ENCODE assay signal across 14 cellular contexts in genomic region chr15:39807791-39808190, GRCh38. TPM values are rescaled to one million over a fixed set of nuclear protein-coding genes. Genes with fewer than 3 reads are reported as not detected.
DNase-seq lines count a peak whose midpoint lies in the region; ATAC-seq, FAIRE-seq and TF ChIP-seq lines count a peak whose summit lies in the region.
"Had no signal": no experiment of that assay in that cellular context is flagged by ENCODE, and none has a peak within 500 bp of the region (broad histone marks: within the 10 kb centered on the region; RNA-seq: fewer than 3 reads in every experiment).

No MANE protein-coding gene starts in this region.

- H3K23ac ChIP-seq in H1 (ENCODE audit: insufficient read length), result no peak overlapping the region

- H2AK5ac ChIP-seq in H1 (ENCODE audit: low read depth, low read length), result no peak overlapping the region

- H4K8ac ChIP-seq in H1 (ENCODE audit: extremely low read depth, insufficient read depth, low read length), result no peak overlapping the region

- H4K20me1 ChIP-seq in HepG2 (ENCODE audit: insufficient read depth, low read length) (no peaks in the 10 kb centered on the region), H1 (replicated peaks in 1 of 2; ENCODE audit: control insufficient read depth in 1 of 2, insufficient read depth in 2 of 2, low read length in 2 of 2) (peaks cover 0 to 4% of the 10 kb centered on the region in 2 experiments), keratinocyte (ENCODE audit: control insufficient read depth, extremely low read depth, insufficient read depth, low read length) (no peaks in the 10 kb centered on the region)

- DNase-seq in HepG2 (ENCODE audit: low spot score) (no peak), right lobe of liver (no peak), H1 (ENCODE audit: low read depth in 1 of 2, low spot score in 2 of 2) (no peak), keratinocyte (ENCODE audit: low read depth, low spot score) (no peak), GOT3 (lab: John Stamatoyannopoulos, UW) (no peak), substantia nigra (lab: John Stamatoyannopoulos, UW) (no peak)
- DNase-seq: CD8-positive, alpha-beta T cell; COR-L47; DND-41; GF-D8; HCEC 1CT had no signal

- H2AFZ ChIP-seq in HepG2 (ENCODE audit: low read length) (no peak overlapping the region), H1 (ENCODE audit: low read length) (no peak overlapping the region), keratinocyte (ENCODE audit: control insufficient read depth, low read length) (no peak overlapping the region)

- peaks cover 3% of the 10 kb centered on the region for H3K9me1 ChIP-seq in keratinocyte (ENCODE audit: control insufficient read depth, extremely low read depth, insufficient read depth, low read length)

- peak overlapping the region; percentile 99 for H2BK15ac ChIP-seq in H1 (ENCODE audit: low read length)

- H3K4me2 ChIP-seq in HepG2 (ENCODE audit: low read depth, low read length) (no peak overlapping the region), H1 (ENCODE audit: insufficient read depth in 1 of 2, low read depth in 2 of 2, low read length in 2 of 2) (peak overlapping the region; percentile 43 to 47; a peak in 2 of 4 replicates), keratinocyte (ENCODE audit: control insufficient read depth, extremely low read depth, insufficient read depth, low read depth, low read length) (no peak overlapping the region)

- H3K14ac ChIP-seq in H1 (ENCODE audit: insufficient read length), result no peak overlapping the region

- H3K27ac ChIP-seq in HepG2 (ENCODE audit: extremely low read length, insufficient read depth, low read length) (no peak overlapping the region), right lobe of liver (no peak overlapping the region), H1 (ENCODE audit: low read depth, low read length) (no peak overlapping the region), keratinocyte (ENCODE audit: control insufficient read depth, insufficient read depth, low read length) (no peak overlapping the region), substantia nigra (ENCODE audit: low read depth, low read length, poor library complexity, severe bottlenecking) (no peak overlapping the region), gastroesophageal sphincter (no peak overlapping the region)
- H3K27ac ChIP-seq: 22Rv1 had no signal

- in situ Hi-C loops in HepG2 (cut with HindIII; ENCODE audit: extremely low pct_ligation_motif_present, low pct_unique_long_range_greater_than_20kb), result no loop called here

- H4K91ac ChIP-seq in H1 (replicated peaks; ENCODE audit: insufficient read length, low read length), result peak overlapping the region; percentile 69

- TF ChIP-seq EP300 in HepG2 (IDR thresholded peaks at IDR 0.05; ENCODE audit: low read depth in 2 of 2, low read length in 2 of 2), result no peak
- TF ChIP-seq EP300 in HepG2 (CRISPR knock-in tag; IDR thresholded peaks at IDR 0.05; ENCODE audit: borderline replicate concordance), result no peak
- no peak for TF ChIP-seq EP300 in H1 (IDR thresholded peaks at IDR 0.05; ENCODE audit: borderline replicate concordance in 1 of 2, low read depth in 2 of 2, low read length in 2 of 2)
- no peak for TF ChIP-seq EP300 in gastroesophageal sphincter (IDR thresholded peaks at IDR 0.05)

- no peak for FAIRE-seq in HepG2 (lab: Jason Lieb, UNC)
- no peak for FAIRE-seq in H1 (lab: Jason Lieb, UNC)
- FAIRE-seq in keratinocyte (lab: Jason Lieb, UNC), result peak; percentile 36
- FAIRE-seq: GM19239 had no signal

- H3K9ac ChIP-seq in HepG2 (ENCODE audit: insufficient read depth, low read depth, low read length) (no peak overlapping the region), H1 (replicated peaks in 1 of 4; ENCODE audit: extremely low read depth in 1 of 4, low read depth in 3 of 4, low read length in 3 of 4) (no peak overlapping the region), keratinocyte (ENCODE audit: control insufficient read depth, extremely low read depth, insufficient read depth, low read length) (no peak overlapping the region)

- H3K79me1 ChIP-seq in H1 (ENCODE audit: low read depth, low read length), result peaks cover 2% of the 10 kb centered on the region; the same call in 1 of the 2 replicates

- H3K4me3 ChIP-seq in HepG2 (replicated peaks in 1 of 3; ENCODE audit: insufficient read depth in 1 of 3, low read depth in 2 of 3, low read length in 3 of 3) (no peak overlapping the region), right lobe of liver (no peak overlapping the region), H1 (ENCODE audit: extremely low read depth in 1 of 4, insufficient read depth in 2 of 4, low read depth in 3 of 4, low read length in 4 of 4) (peak overlapping the region in 1 of 4 experiments; percentile 37; a peak in 1 of 8 replicates), keratinocyte (ENCODE audit: control insufficient read depth in 2 of 3, extremely low read depth in 1 of 3, insufficient read depth in 2 of 3, low read depth in 1 of 3, low read length in 3 of 3) (no peak overlapping the region), gastroesophageal sphincter (no peak overlapping the region)

- intact Hi-C loops in HepG2 (cut with micrococcal nuclease; ENCODE audit: unreplicated experiment) (no loop called here), right lobe of liver (cut with DNase I) (no loop called here)

- no TSS peak for BruUV-seq in HepG2 (replicated peaks; lab: Mats Ljungman, UMichigan)

- H3K9me3 ChIP-seq in HepG2 (ENCODE audit: low read length) (no peaks in the 10 kb centered on the region), right lobe of liver (no peaks in the 10 kb centered on the region), H1 (ENCODE audit: insufficient read depth in 2 of 2, low read depth in 1 of 2, low read length in 1 of 2) (no peaks in the 10 kb centered on the region), keratinocyte (ENCODE audit: control insufficient read depth, low read depth, low read length) (no peaks in the 10 kb centered on the region), gastroesophageal sphincter (no peaks in the 10 kb centered on the region)

- H3K79me2 ChIP-seq in HepG2 (ENCODE audit: insufficient read depth, low read length) (no peaks in the 10 kb centered on the region), H1 (ENCODE audit: control insufficient read depth in 1 of 2, insufficient read depth in 2 of 2, low read length in 2 of 2) (peaks cover 0 to 88% of the 10 kb centered on the region in 2 experiments; a peak in 3 of 4 replicates), keratinocyte (ENCODE audit: control insufficient read depth, insufficient read depth, low read length) (peaks cover 3% of the 10 kb centered on the region)

- H3K27me3 ChIP-seq in HepG2 (ENCODE audit: control insufficient read depth in 1 of 2, insufficient read depth in 2 of 2, low read length in 2 of 2), result 0 out of 5 replicates have a peak, but pooled peaks cover 0 to 4% of the 10 kb centered on the region in 2 experiments
- H3K27me3 ChIP-seq in right lobe of liver, result no peaks in the 10 kb centered on the region
- H3K27me3 ChIP-seq in H1 (replicated peaks in 1 of 4; ENCODE audit: control insufficient read depth in 3 of 4, extremely low read depth in 1 of 4, insufficient read depth in 3 of 4, low read length in 3 of 4), result no peaks in the 10 kb centered on the region
- no peaks in the 10 kb centered on the region for H3K27me3 ChIP-seq in keratinocyte (ENCODE audit: control insufficient read depth, extremely low read depth, insufficient read depth, low read length)
- H3K27me3 ChIP-seq in gastroesophageal sphincter, result no peaks in the 10 kb centered on the region

- TF ChIP-seq CTCF in HepG2 (CRISPR knock-in tag; IDR thresholded peaks at IDR 0.05) (no peak), right lobe of liver (IDR thresholded peaks at IDR 0.05) (no peak), H1 (IDR thresholded peaks at IDR 0.05; ENCODE audit: control extremely low read depth in 1 of 3, insufficient read depth in 1 of 3, low read depth in 1 of 3, low read length in 3 of 3) (no peak), keratinocyte (optimal IDR thresholded peaks at IDR 0.05 in 1 of 3, IDR thresholded peaks at IDR 0.05 in 1 of 3, conservative IDR thresholded peaks at IDR 0.05 in 1 of 3; ENCODE audit: extremely low read depth in 1 of 3, insufficient read depth in 2 of 3, low read length in 3 of 3) (no peak), gastroesophageal sphincter (IDR thresholded peaks at IDR 0.05) (no peak)

- 36% methylated on average over 4 of the region's 4 CpGs for WGBS in HepG2 (ENCODE audit: low lambda C conversion rate)
- 82% methylated on average over 4 of the region's 4 CpGs for WGBS in right lobe of liver (ENCODE audit: insufficient coverage, low coverage, low lambda C conversion rate, missing lambda C conversion rate)
- WGBS in H1 (ENCODE audit: extremely low coverage in 1 of 2, insufficient coverage in 1 of 2, insufficient read length in 1 of 2, insufficient replicate concordance in 2 of 2, low coverage in 1 of 2, low lambda C conversion rate in 2 of 2, missing lambda C conversion rate in 1 of 2), 2 experiments, result 65% methylated on average over 4 of the region's 4 CpGs; no CpG with 5 or more reads in 1 of the 2 experiments
- WGBS in gastroesophageal sphincter (ENCODE audit: low coverage in 1 of 2), 2 donors, result 91 to 98% methylated on average over 4 of the region's 4 CpGs

- peak overlapping the region; percentile 55; the same call in 1 of the 2 replicates for H3K18ac ChIP-seq in H1 (ENCODE audit: extremely low read depth, low read length)

- POLR2A ChIA-PET in HepG2 (lab: Yijun Ruan, JAX) (no interaction called here), H1 (lab: Charles Lee; ENCODE audit: partially characterized antibody) (interaction anchor here (1.5 kb wide), 1 partner anchor 126 kb away, joined by 3 read pairs; the partner anchor contains the start of gene EIF2AK4)

- ATAC-seq in HepG2 (no peak; the same call in 1 of the 3 replicates), right lobe of liver (no peak), gastroesophageal sphincter (no peak)
- ATAC-seq: CD8-positive, alpha-beta T cell had no signal

- TF ChIP-seq POLR2A in HepG2 (IDR thresholded peaks at IDR 0.05; ENCODE audit: insufficient read depth in 1 of 2, low read depth in 2 of 2, low read length in 2 of 2) (no peak), right lobe of liver (IDR thresholded peaks at IDR 0.05) (no peak), H1 (IDR thresholded peaks at IDR 0.05; ENCODE audit: control extremely low read depth in 1 of 2, low read depth in 2 of 2, low read length in 2 of 2) (no peak), gastroesophageal sphincter (IDR thresholded peaks at IDR 0.05) (no peak)

- H3K36me3 ChIP-seq in HepG2 (replicated peaks in 1 of 2; ENCODE audit: control insufficient read depth in 1 of 2, insufficient read depth in 2 of 2, low read length in 2 of 2) (no peaks in the 10 kb centered on the region), right lobe of liver (no peaks in the 10 kb centered on the region), H1 (ENCODE audit: control insufficient read depth in 2 of 4, insufficient read depth in 4 of 4, low read length in 3 of 4) (peaks cover 0 to 18% (median 6%) of the 10 kb centered on the region in 4 experiments; a peak in 4 of 8 replicates), keratinocyte (ENCODE audit: control insufficient read depth in 2 of 2, extremely low read depth in 1 of 2, insufficient read depth in 2 of 2, low read length in 2 of 2) (no peaks in the 10 kb centered on the region), gastroesophageal sphincter (no peaks in the 10 kb centered on the region)

- CTCF ChIA-PET in HepG2 (lab: Yijun Ruan, JAX; ENCODE audit: low intra/inter-chr PET ratio, low total read pairs) (no interaction called here), H1 (lab: Charles Lee; ENCODE audit: partially characterized antibody) (interaction anchor here (0.8 kb wide), 1 partner anchor 15 kb away, joined by 3 read pairs; no protein-coding TSS in a partner anchor)

- H2BK5ac ChIP-seq in H1 (ENCODE audit: low read depth, low read length), result no peak overlapping the region

- H4K5ac ChIP-seq in H1 (ENCODE audit: insufficient read length, low read depth, low read length), result no peak overlapping the region

- H3K4me1 ChIP-seq in HepG2 (ENCODE audit: insufficient read depth, low read length), result no peaks in the 10 kb centered on the region
- peaks cover 0 to 5% (median 0%) of the 10 kb centered on the region in 4 donors for H3K4me1 ChIP-seq in right lobe of liver
- H3K4me1 ChIP-seq in H1 (replicated peaks in 1 of 4; ENCODE audit: control insufficient read depth in 3 of 4, insufficient read depth in 4 of 4, low read length in 3 of 4), result peaks cover 0 to 23% (median 14%) of the 10 kb centered on the region in 4 experiments; a peak in 5 of 7 replicates
- H3K4me1 ChIP-seq in keratinocyte (ENCODE audit: control insufficient read depth, extremely low read depth, insufficient read depth, low read length), result peaks cover 18% of the 10 kb centered on the region
- H3K4me1 ChIP-seq in gastroesophageal sphincter, result no peaks in the 10 kb centered on the region

- H2BK120ac ChIP-seq in H1 (replicated peaks; ENCODE audit: low read depth, low read length), result no peak overlapping the region

- H2BK20ac ChIP-seq in H1 (ENCODE audit: low read length), result peak overlapping the region; percentile 51; the same call in 1 of the 2 replicates

- H3K23me2 ChIP-seq in H1 (ENCODE audit: low read depth, low read length), result no peaks in the 10 kb centered on the region

- no peak overlapping the region for H3K4ac ChIP-seq in H1 (replicated peaks; ENCODE audit: insufficient read length, low read depth, low read length)

- TF ChIP-seq RAD21 in HepG2 (CRISPR knock-in tag; IDR thresholded peaks at IDR 0.05) (no peak), H1 (IDR thresholded peaks at IDR 0.05 in 1 of 2, conservative IDR thresholded peaks at IDR 0.05 in 1 of 2; ENCODE audit: low read depth in 2 of 2, low read length in 2 of 2) (no peak)

- no peak overlapping the region for H2BK12ac ChIP-seq in H1 (ENCODE audit: low read depth, low read length)

- H3K56ac ChIP-seq in H1 (replicated peaks; ENCODE audit: insufficient read length, low read depth, low read length), result no peak overlapping the region

- dilution Hi-C loops in keratinocyte (cut with MboI; ENCODE audit: extremely low pct_ligation_motif_present, low sequenced_read_pairs), result loop anchor here (25.0 kb wide), 1 partner anchor 105 kb away; the partner anchor contains the start of gene GPR176

RNA-seq across cellular contexts. Expression of gene FSIP1, which starts 25.1 kb away (rescaled TPM):
- total RNA-seq in HepG2 (2016; rRNA removed; fragmentation: Illumina TruSeq; extraction: Trizol), result 0.11 and 0.18 TPM in 2 replicates
- total RNA-seq in HepG2 (2016; cell fraction: cytosol; rRNA removed; fragmentation: Illumina TruSeq; extraction: Trizol; ENCODE audit: low read depth), result 0.20 TPM in 1 of 2 replicates, not detected in the other
- total RNA-seq in HepG2 (2016; cell fraction: insoluble cytoplasmic fraction; rRNA removed; fragmentation: Illumina TruSeq; extraction: Trizol), result 0.12 and 0.13 TPM in 2 replicates
- total RNA-seq in HepG2 (2016; cell fraction: membrane; rRNA removed; fragmentation: Illumina TruSeq; extraction: Trizol), result not detected in 2 replicates
- 0.31 TPM in 1 of 2 replicates, not detected in the other for total RNA-seq in HepG2 (2016; cell fraction: nucleus; rRNA removed; fragmentation: Illumina TruSeq; extraction: Trizol)
- polyA plus RNA-seq in HepG2 (2011; rRNA removed), result not detected in 2 replicates
- polyA plus RNA-seq in HepG2 (2011; cell fraction: cytosol; rRNA removed), result not detected in 2 replicates
- not detected in 2 replicates for polyA plus RNA-seq in HepG2 (2011; cell fraction: nucleus; rRNA removed)
- 0.05 and 0.09 TPM in 2 replicates for polyA plus RNA-seq in HepG2 (2012)
- not detected in 2 replicates for polyA plus RNA-seq in HepG2 (2016; cell fraction: cytosol; fragmentation: Illumina TruSeq; extraction: Trizol; ENCODE audit: low read depth)
- 0.08 TPM in 2 replicates for polyA plus RNA-seq in HepG2 (2016; cell fraction: insoluble cytoplasmic fraction; fragmentation: Illumina TruSeq; extraction: Trizol; ENCODE audit: low read depth)
- polyA plus RNA-seq in HepG2 (2016; cell fraction: membrane; fragmentation: Illumina TruSeq; extraction: Trizol; ENCODE audit: low read depth), result not detected in 2 replicates
- 0.82 TPM in 1 of 2 replicates, not detected in the other for polyA plus RNA-seq in HepG2 (2016; cell fraction: nucleus; fragmentation: Illumina TruSeq; extraction: Trizol; ENCODE audit: insufficient read depth, low read depth)
- polyA minus RNA-seq in HepG2 (2011; rRNA and poly(A)+ RNA removed; ENCODE audit: low replicate concordance), result 0.04 TPM in 1 of 2 replicates, not detected in the other
- not detected in 2 replicates for polyA minus RNA-seq in HepG2 (2011; cell fraction: cytosol; rRNA and poly(A)+ RNA removed)
- 0.25 TPM in 1 of 2 replicates, not detected in the other for polyA minus RNA-seq in HepG2 (2011; cell fraction: nucleus; rRNA and poly(A)+ RNA removed)
- under 1 TPM in 5 of 6 experiments, not detected in 1; 0.07 to 0.74 (median 0.35) TPM for total RNA-seq in right lobe of liver
- total RNA-seq in H1 (2021; fragmentation: NEBNext Ultra II Directional; extraction: Animal tissue kit (Norgen Biotek cat#: 25700)), result 0.88 and 1.3 TPM in 2 replicates
- polyA plus RNA-seq in H1 (2011; rRNA removed), result 0.08 and 0.18 TPM in 2 replicates
- 0.31 TPM for polyA plus RNA-seq in H1 (2011; cell fraction: cytosol; rRNA removed)
- 0.13 TPM for polyA plus RNA-seq in H1 (2011; cell fraction: nucleus; rRNA removed)
- 0.25 to 0.70 TPM (median 0.36 TPM) in 4 replicates for polyA plus RNA-seq in H1 (2012, experiment 1 of 2)
- 0.07 TPM for polyA plus RNA-seq in H1 (2012, experiment 2 of 2)
- polyA plus RNA-seq in H1 (2013, experiment 1 of 2), result 0.45 TPM
- 0.61 TPM for polyA plus RNA-seq in H1 (2013, experiment 2 of 2)
- 0.25 and 0.68 TPM in 2 replicates for polyA minus RNA-seq in H1 (2011; rRNA and poly(A)+ RNA removed)
- polyA minus RNA-seq in H1 (2011; cell fraction: cytosol; rRNA and poly(A)+ RNA removed), result not detected
- polyA minus RNA-seq in H1 (2011; cell fraction: nucleus; rRNA and poly(A)+ RNA removed), result 1.8 TPM
- 1.1 to 1.5 TPM (median 1.2 TPM) in 3 replicates for polyA plus RNA-seq in keratinocyte
- polyA plus RNA-seq in keratinocyte (2011; ENCODE audit: low read depth), result 1.8 TPM
- polyA plus RNA-seq in keratinocyte (2011; cell fraction: cytosol; rRNA removed), result 1.3 and 2.2 TPM in 2 replicates
- polyA plus RNA-seq in keratinocyte (2011; cell fraction: nucleus; rRNA removed), result 1.0 and 1.5 TPM in 2 replicates
- polyA plus RNA-seq in keratinocyte (2012; ENCODE audit: low replicate concordance), result 1.9 and 2.5 TPM in 2 replicates
- polyA minus RNA-seq in keratinocyte, result 0.33 to 0.45 TPM (median 0.33 TPM) in 3 replicates
- not detected for polyA minus RNA-seq in keratinocyte (2011; cell fraction: cytosol; rRNA and poly(A)+ RNA removed)
- polyA minus RNA-seq in keratinocyte (2011; cell fraction: nucleus; rRNA and poly(A)+ RNA removed), result 1.0 and 2.2 TPM in 2 replicates
- 1 to 10 TPM in 3 of 4 donors, under 1 TPM in 1; 0.94 to 3.2 (median 2.0) TPM for total RNA-seq in gastroesophageal sphincter

Comparison
In these comparisons a context has a peak if more than half of its experiments do, and no peak if none do; other contexts are left out.
1. H3K4me2 ChIP-seq: peak in H1 (2 of 2); none in HepG2 (single experiment) and keratinocyte (single experiment).
2. Of the 41 proteins assayed by ChIP-seq in both HepG2 and H1: peak only in HepG2: none; only in H1: CEBPB and SP1; in both: none; in neither: 39.